1 cellular context compared by ENCODE assay signal in the genomic region with DNA sequence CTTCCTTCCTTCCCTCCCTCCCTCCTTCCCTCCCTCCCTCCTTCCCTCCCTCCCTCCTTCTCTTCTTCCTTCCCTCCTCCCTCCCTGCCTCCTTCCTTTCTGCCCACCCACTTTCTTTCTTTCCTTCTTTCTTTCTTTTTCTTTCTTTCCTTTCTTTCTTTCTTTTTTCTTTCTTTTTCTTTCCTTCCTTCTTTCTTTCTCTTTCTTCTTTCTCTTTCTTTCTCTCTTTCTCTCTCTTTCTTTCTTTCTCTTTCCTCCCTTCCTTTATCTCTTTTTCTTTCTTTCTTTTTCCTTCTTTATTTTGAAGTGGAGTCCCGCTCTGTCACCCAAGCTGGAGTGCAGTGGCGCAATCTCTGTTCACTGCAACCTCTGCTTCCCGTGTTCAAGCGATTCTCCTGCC.
TF ChIP-seq lines count a peak whose summit lies in the region.

No MANE protein-coding gene starts in this region.

TF ChIP-seq in K562, 482 proteins besides CTCF, POLR2A, EP300 and RAD21 (continued from another document):
- TF ChIP-seq, protein P1, sequence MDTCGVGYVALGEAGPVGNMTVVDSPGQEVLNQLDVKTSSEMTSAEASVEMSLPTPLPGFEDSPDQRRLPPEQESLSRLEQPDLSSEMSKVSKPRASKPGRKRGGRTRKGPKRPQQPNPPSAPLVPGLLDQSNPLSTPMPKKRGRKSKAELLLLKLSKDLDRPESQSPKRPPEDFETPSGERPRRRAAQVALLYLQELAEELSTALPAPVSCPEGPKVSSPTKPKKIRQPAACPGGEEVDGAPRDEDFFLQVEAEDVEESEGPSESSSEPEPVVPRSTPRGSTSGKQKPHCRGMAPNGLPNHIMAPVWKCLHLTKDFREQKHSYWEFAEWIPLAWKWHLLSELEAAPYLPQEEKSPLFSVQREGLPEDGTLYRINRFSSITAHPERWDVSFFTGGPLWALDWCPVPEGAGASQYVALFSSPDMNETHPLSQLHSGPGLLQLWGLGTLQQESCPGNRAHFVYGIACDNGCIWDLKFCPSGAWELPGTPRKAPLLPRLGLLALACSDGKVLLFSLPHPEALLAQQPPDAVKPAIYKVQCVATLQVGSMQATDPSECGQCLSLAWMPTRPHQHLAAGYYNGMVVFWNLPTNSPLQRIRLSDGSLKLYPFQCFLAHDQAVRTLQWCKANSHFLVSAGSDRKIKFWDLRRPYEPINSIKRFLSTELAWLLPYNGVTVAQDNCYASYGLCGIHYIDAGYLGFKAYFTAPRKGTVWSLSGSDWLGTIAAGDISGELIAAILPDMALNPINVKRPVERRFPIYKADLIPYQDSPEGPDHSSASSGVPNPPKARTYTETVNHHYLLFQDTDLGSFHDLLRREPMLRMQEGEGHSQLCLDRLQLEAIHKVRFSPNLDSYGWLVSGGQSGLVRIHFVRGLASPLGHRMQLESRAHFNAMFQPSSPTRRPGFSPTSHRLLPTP (IDR thresholded peaks at IDR 0.05; ENCODE audit: borderline replicate concordance, extremely low read depth, insufficient read length) = no peak
- no peak for TF ChIP-seq U2AF2 (optimal IDR thresholded peaks at IDR 0.05; ENCODE audit: low read depth, low read length)
- TF ChIP-seq SNIP1 (IDR thresholded peaks at IDR 0.05; ENCODE audit: low read depth) = no peak
- no peak for TF ChIP-seq SRSF3 (IDR thresholded peaks at IDR 0.05; ENCODE audit: insufficient read depth, low read length)
- no peak for TF ChIP-seq FUS (optimal IDR thresholded peaks at IDR 0.05; ENCODE audit: low read depth, low read length)
- no peak for TF ChIP-seq FOXM1 (IDR thresholded peaks at IDR 0.05; ENCODE audit: low read depth)
- no peak for TF ChIP-seq FOXM1 (CRISPR knock-in tag; IDR thresholded peaks at IDR 0.05; ENCODE audit: low read depth)
- no peak for TF ChIP-seq KAT2B (IDR thresholded peaks at IDR 0.05; ENCODE audit: low read depth, low read length)
- TF ChIP-seq, protein P2, sequence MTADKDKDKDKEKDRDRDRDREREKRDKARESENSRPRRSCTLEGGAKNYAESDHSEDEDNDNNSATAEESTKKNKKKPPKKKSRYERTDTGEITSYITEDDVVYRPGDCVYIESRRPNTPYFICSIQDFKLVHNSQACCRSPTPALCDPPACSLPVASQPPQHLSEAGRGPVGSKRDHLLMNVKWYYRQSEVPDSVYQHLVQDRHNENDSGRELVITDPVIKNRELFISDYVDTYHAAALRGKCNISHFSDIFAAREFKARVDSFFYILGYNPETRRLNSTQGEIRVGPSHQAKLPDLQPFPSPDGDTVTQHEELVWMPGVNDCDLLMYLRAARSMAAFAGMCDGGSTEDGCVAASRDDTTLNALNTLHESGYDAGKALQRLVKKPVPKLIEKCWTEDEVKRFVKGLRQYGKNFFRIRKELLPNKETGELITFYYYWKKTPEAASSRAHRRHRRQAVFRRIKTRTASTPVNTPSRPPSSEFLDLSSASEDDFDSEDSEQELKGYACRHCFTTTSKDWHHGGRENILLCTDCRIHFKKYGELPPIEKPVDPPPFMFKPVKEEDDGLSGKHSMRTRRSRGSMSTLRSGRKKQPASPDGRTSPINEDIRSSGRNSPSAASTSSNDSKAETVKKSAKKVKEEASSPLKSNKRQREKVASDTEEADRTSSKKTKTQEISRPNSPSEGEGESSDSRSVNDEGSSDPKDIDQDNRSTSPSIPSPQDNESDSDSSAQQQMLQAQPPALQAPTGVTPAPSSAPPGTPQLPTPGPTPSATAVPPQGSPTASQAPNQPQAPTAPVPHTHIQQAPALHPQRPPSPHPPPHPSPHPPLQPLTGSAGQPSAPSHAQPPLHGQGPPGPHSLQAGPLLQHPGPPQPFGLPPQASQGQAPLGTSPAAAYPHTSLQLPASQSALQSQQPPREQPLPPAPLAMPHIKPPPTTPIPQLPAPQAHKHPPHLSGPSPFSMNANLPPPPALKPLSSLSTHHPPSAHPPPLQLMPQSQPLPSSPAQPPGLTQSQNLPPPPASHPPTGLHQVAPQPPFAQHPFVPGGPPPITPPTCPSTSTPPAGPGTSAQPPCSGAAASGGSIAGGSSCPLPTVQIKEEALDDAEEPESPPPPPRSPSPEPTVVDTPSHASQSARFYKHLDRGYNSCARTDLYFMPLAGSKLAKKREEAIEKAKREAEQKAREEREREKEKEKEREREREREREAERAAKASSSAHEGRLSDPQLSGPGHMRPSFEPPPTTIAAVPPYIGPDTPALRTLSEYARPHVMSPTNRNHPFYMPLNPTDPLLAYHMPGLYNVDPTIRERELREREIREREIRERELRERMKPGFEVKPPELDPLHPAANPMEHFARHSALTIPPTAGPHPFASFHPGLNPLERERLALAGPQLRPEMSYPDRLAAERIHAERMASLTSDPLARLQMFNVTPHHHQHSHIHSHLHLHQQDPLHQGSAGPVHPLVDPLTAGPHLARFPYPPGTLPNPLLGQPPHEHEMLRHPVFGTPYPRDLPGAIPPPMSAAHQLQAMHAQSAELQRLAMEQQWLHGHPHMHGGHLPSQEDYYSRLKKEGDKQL (CRISPR knock-in tag; IDR thresholded peaks at IDR 0.05; ENCODE audit: borderline replicate concordance) = no peak
- no peak for TF ChIP-seq CTBP1 (IDR thresholded peaks at IDR 0.05; ENCODE audit: borderline replicate concordance)
- TF ChIP-seq CBFA2T3 (IDR thresholded peaks at IDR 0.05) = no peak
TF ChIP-seq in K562: peak in this region for 8.
